35 cellular contexts compared by ENCODE assay signal in genomic region chr16:15742716-15743115, GRCh38.
"Had no signal": no experiment of that assay in that cellular context is flagged by ENCODE, and none has a peak within 500 bp of the region (broad histone marks: within the 10 kb centered on the region; RNA-seq: fewer than 3 reads in every experiment).

No MANE protein-coding gene starts in this region.

- DNase-seq: activated B cell treated with CpG ODN at 0.5 μM for 24 hours; activated CD4-positive, alpha-beta memory T cell treated with anti-CD3 and anti-CD28 coated beads for 36 hours; activated CD4-positive, alpha-beta T cell treated with anti-CD3 and anti-CD28 coated beads for 4 hours; activated CD4-positive, alpha-beta T cell treated with anti-CD3 and anti-CD28 coated beads, Interleukin-2, amount 10 ng/mL, durations not matched to agents 24 days and 14 days; activated CD4-positive, alpha-beta T cell treated with anti-CD3 and anti-CD28 coated beads, Interleukin-2, amount 50 U/mL, for 1 hour; activated CD4-positive, alpha-beta T cell treated with anti-CD3 and anti-CD28 coated beads, Interleukin-2, amount 50 U/mL, for 4 hours; activated CD4-positive, CD25-positive, alpha-beta regulatory T cell treated with anti-CD3 and anti-CD28 coated beads, Interleukin-2, amount 50 U/mL, for 72 hours; activated CD8-positive, alpha-beta memory T cell treated with anti-CD3 and anti-CD28 coated beads, Interleukin-2, amount 50 U/mL, for 4 hours; activated CD8-positive, alpha-beta T cell treated with anti-CD3 and anti-CD28 coated beads for 36 hours; activated effector memory CD4-positive, alpha-beta T cell treated with anti-CD3 and anti-CD28 coated beads, Interleukin-2, amount 50 U/mL, for 16 hours; activated gamma-delta T cell treated with Interleukin-2 at 50 U/mL for 16 hours; activated naive CD4-positive, alpha-beta T cell; activated naive CD4-positive, alpha-beta T cell treated with anti-CD3 and anti-CD28 coated beads for 36 hours; activated naive CD4-positive, alpha-beta T cell treated with anti-CD3 and anti-CD28 coated beads, Interleukin-2, amount 50 U/mL, for 16 hours; activated naive CD8-positive, alpha-beta T cell treated with anti-CD3 and anti-CD28 coated beads for 36 hours; activated T-cell treated with anti-CD3 and anti-CD28 coated beads for 4 hours; activated T-cell treated with anti-CD3 and anti-CD28 coated beads, Interleukin-2, amount 50 U/mL, for 1 hour; activated T-cell treated with anti-CD3 and anti-CD28 coated beads, Interleukin-2, amount 50 U/mL, for 4 hours; activated T-cell treated with anti-CD3 and anti-CD28 coated beads, Interleukin-2, amount 50 U/mL, for 72 hours; adrenal gland; amniotic stem cell; aorta; body of pancreas; brain microvascular endothelial cell; central memory CD4-positive, alpha-beta T cell; T-helper 1 cell; T-helper 2 cell; T-helper 9 cell had no signal

- H3K4me1 Mint-ChIP-seq: activated B cell treated with CpG ODN at 0.5 μM for 24 hours; activated CD4-positive, alpha-beta T cell treated with anti-CD3 and anti-CD28 coated beads, Interleukin-2, amount 10 ng/mL, durations not matched to agents 24 days and 14 days; activated naive CD8-positive, alpha-beta T cell treated with anti-CD3 and anti-CD28 coated beads for 36 hours; activated T-helper 17 cell treated with anti-CD3 and anti-CD28 coated beads, Interleukin-2, amount 50 U/mL, for 72 hours had no signal

- H3K27ac Mint-ChIP-seq: activated B cell treated with CpG ODN at 0.5 μM for 24 hours; activated CD4-positive, alpha-beta memory T cell treated with anti-CD3 and anti-CD28 coated beads for 36 hours; activated CD4-positive, alpha-beta T cell treated with anti-CD3 and anti-CD28 coated beads, Interleukin-2, amount 10 ng/mL, durations not matched to agents 24 days and 14 days; activated CD8-positive, alpha-beta T cell treated with anti-CD3 and anti-CD28 coated beads for 36 hours; activated naive CD4-positive, alpha-beta T cell treated with anti-CD3 and anti-CD28 coated beads for 36 hours; activated naive CD4-positive, alpha-beta T cell treated with anti-CD3 and anti-CD28 coated beads, Interleukin-2, amount 50 U/mL, for 72 hours; activated naive CD8-positive, alpha-beta T cell treated with anti-CD3 and anti-CD28 coated beads for 36 hours; activated T-cell treated with anti-CD3 and anti-CD28 coated beads, Interleukin-2, amount 50 U/mL, for 72 hours; activated T-helper 1 cell treated with anti-CD3 and anti-CD28 coated beads, Interleukin-12 subunit alpha, Interleukin-12 subunit beta, Interleukin-2, Interleukin-4 antibody, amounts not matched to agents 30 ng/mL and 10 ng/mL and 1 ng/mL, durations not matched to agents 14 hours and 24 hours and 36 hours; activated T-helper 17 cell treated with anti-CD3 and anti-CD28 coated beads, Interleukin-2, amount 50 U/mL, for 72 hours; T-helper 1 cell treated with Interleukin-12 subunit alpha and Interleukin-12 subunit beta and Interleukin-4 antibody, amounts not matched to agents 30 μg/mL and 1 μg/mL, for 36 hours; T-helper 2 cell treated with Interferon-gamma antibody and Interleukin-4, amounts not matched to agents 5 μg/mL and 100 μg/mL, for 36 hours had no signal

- H3K4me3 ChIP-seq: adrenal gland, body of pancreas, breast epithelium had no signal

- H3K9me3 Mint-ChIP-seq: activated B cell treated with CpG ODN at 0.5 μM for 24 hours; activated CD4-positive, alpha-beta T cell treated with anti-CD3 and anti-CD28 coated beads, Interleukin-2, amount 10 ng/mL, durations not matched to agents 24 days and 14 days; activated CD8-positive, alpha-beta T cell treated with anti-CD3 and anti-CD28 coated beads for 36 hours; activated naive CD4-positive, alpha-beta T cell treated with anti-CD3 and anti-CD28 coated beads, Interleukin-2, amount 50 U/mL, for 72 hours; activated naive CD8-positive, alpha-beta T cell treated with anti-CD3 and anti-CD28 coated beads for 36 hours; activated T-helper 1 cell treated with anti-CD3 and anti-CD28 coated beads, Interleukin-12 subunit alpha, Interleukin-12 subunit beta, Interleukin-2, Interleukin-4 antibody, amounts not matched to agents 30 ng/mL and 10 ng/mL and 1 ng/mL, durations not matched to agents 14 hours and 24 hours and 36 hours; activated T-helper 17 cell treated with anti-CD3 and anti-CD28 coated beads, Interleukin-2, amount 50 U/mL, for 72 hours; T-helper 1 cell treated with Interleukin-12 subunit alpha and Interleukin-12 subunit beta and Interleukin-4 antibody, amounts not matched to agents 30 μg/mL and 1 μg/mL, for 36 hours; T-helper 2 cell treated with Interferon-gamma antibody and Interleukin-4, amounts not matched to agents 5 μg/mL and 100 μg/mL, for 36 hours had no signal

- H3K36me3 ChIP-seq: adrenal gland, brain microvascular endothelial cell, breast epithelium had no signal

- H3K27me3 Mint-ChIP-seq: activated B cell treated with CpG ODN at 0.5 μM for 24 hours; activated CD4-positive, alpha-beta memory T cell treated with anti-CD3 and anti-CD28 coated beads for 36 hours; activated CD4-positive, alpha-beta T cell treated with anti-CD3 and anti-CD28 coated beads, Interleukin-2, amount 10 ng/mL, durations not matched to agents 24 days and 14 days; activated CD8-positive, alpha-beta T cell treated with anti-CD3 and anti-CD28 coated beads for 36 hours; activated naive CD8-positive, alpha-beta T cell treated with anti-CD3 and anti-CD28 coated beads for 36 hours; activated T-helper 17 cell treated with anti-CD3 and anti-CD28 coated beads, Interleukin-2, amount 50 U/mL, for 72 hours had no signal

- ATAC-seq: activated CD8-positive, alpha-beta T cell treated with anti-CD3 and anti-CD28 coated beads for 36 hours; activated naive CD4-positive, alpha-beta T cell treated with anti-CD3 and anti-CD28 coated beads, Interleukin-2, amount 50 U/mL, for 72 hours; activated T-cell treated with anti-CD3 and anti-CD28 coated beads, Interleukin-2, amount 50 U/mL, for 4 hours; activated T-cell treated with anti-CD3 and anti-CD28 coated beads, Interleukin-2, amount 50 U/mL, for 72 hours; activated T-helper 17 cell treated with anti-CD3 and anti-CD28 coated beads, Interleukin-2, amount 50 U/mL, for 72 hours; body of pancreas had no signal

- H3K27ac ChIP-seq: adrenal gland, body of pancreas, brain microvascular endothelial cell, breast epithelium, VCaP had no signal

- H3K9me3 ChIP-seq: adrenal gland, body of pancreas had no signal

- H3K4me3 Mint-ChIP-seq: activated B cell treated with CpG ODN at 0.5 μM for 24 hours; activated CD4-positive, alpha-beta memory T cell treated with anti-CD3 and anti-CD28 coated beads for 36 hours; activated CD4-positive, alpha-beta T cell treated with anti-CD3 and anti-CD28 coated beads, Interleukin-2, amount 10 ng/mL, durations not matched to agents 24 days and 14 days; activated CD8-positive, alpha-beta T cell treated with anti-CD3 and anti-CD28 coated beads for 36 hours; activated naive CD4-positive, alpha-beta T cell treated with anti-CD3 and anti-CD28 coated beads for 36 hours; activated naive CD8-positive, alpha-beta T cell treated with anti-CD3 and anti-CD28 coated beads for 36 hours; activated T-cell treated with anti-CD3 and anti-CD28 coated beads, Interleukin-2, amount 50 U/mL, for 4 hours; activated T-cell treated with anti-CD3 and anti-CD28 coated beads, Interleukin-2, amount 50 U/mL, for 72 hours; activated T-helper 1 cell treated with anti-CD3 and anti-CD28 coated beads, Interleukin-12 subunit alpha, Interleukin-12 subunit beta, Interleukin-2, Interleukin-4 antibody, amounts not matched to agents 30 ng/mL and 10 ng/mL and 1 ng/mL, durations not matched to agents 14 hours and 24 hours and 36 hours; activated T-helper 17 cell treated with anti-CD3 and anti-CD28 coated beads, Interleukin-2, amount 50 U/mL, for 72 hours; T-helper 1 cell treated with Interleukin-12 subunit alpha and Interleukin-12 subunit beta and Interleukin-4 antibody, amounts not matched to agents 30 μg/mL and 1 μg/mL, for 36 hours; T-helper 2 cell treated with Interferon-gamma antibody and Interleukin-4, amounts not matched to agents 5 μg/mL and 100 μg/mL, for 36 hours had no signal

- H3K27me3 ChIP-seq: adrenal gland, body of pancreas, brain microvascular endothelial cell, breast epithelium had no signal

- H3K4me1 ChIP-seq: adrenal gland, body of pancreas, breast epithelium had no signal
